9 cellular contexts compared by ENCODE assay signal in genomic region chr4:77073981-77074865, GRCh38. TPM values are rescaled to one million over a fixed set of nuclear protein-coding genes. Genes with fewer than 3 reads are reported as not detected.
A peak's percentile ranks its signal among the peaks of the same experiment; 100 is the strongest.
DNase-seq lines count a peak whose midpoint lies in the region; TF ChIP-seq lines count a peak whose summit lies in the region.
"Had no signal": no experiment of that assay in that cellular context is flagged by ENCODE, and none has a peak within 500 bp of the region (broad histone marks: within the 10 kb centered on the region; RNA-seq: fewer than 3 reads in every experiment).

No MANE protein-coding gene starts in this region.

- DNase-seq in NCI-H146 (lab: John Stamatoyannopoulos, UW) (peak; percentile 11), NCI-H146 treated with DMSO at 0.1 percent for 48 hours (lab: John Stamatoyannopoulos, UW; ENCODE audit: unreplicated experiment) (no peak), adrenal gland (no peak), kidney epithelial cell (ENCODE audit: low read depth) (no peak), tibial artery (no peak), KG1 (lab: John Stamatoyannopoulos, UW) (no peak), foreskin melanocyte (no peak), LoVo (ENCODE audit: low spot score) (no peak)
- DNase-seq: NCI-H1694 had no signal

- TF ChIP-seq CTCF in adrenal gland (IDR thresholded peaks at IDR 0.05) (no peak), kidney epithelial cell (IDR thresholded peaks at IDR 0.05; ENCODE audit: insufficient read depth, low read length, poor library complexity, severe bottlenecking) (no peak), tibial artery (IDR thresholded peaks at IDR 0.05) (no peak)

- H3K27ac ChIP-seq in adrenal gland: peak overlapping the region in 4 of 5 donors; percentile 96 to 99 (median 98)
- peak overlapping the region; percentile 96 to 100 for H3K27ac ChIP-seq in tibial artery

- H3K36me3 ChIP-seq in adrenal gland (replicated peaks in 1 of 2) (no peaks in the 10 kb centered on the region), kidney epithelial cell (ENCODE audit: control insufficient read depth, insufficient read depth, low read length) (no peaks in the 10 kb centered on the region), tibial artery (no peaks in the 10 kb centered on the region)

- H3K9me3 ChIP-seq in adrenal gland (replicated peaks in 1 of 3) (no peaks in the 10 kb centered on the region), tibial artery (no peaks in the 10 kb centered on the region)

- intact Hi-C loops in adrenal gland (cut with DNase I): no loop called here
- intact Hi-C loops in tibial artery (cut with DNase I; ENCODE audit: low total_unique reads): loop anchor here (10.0 kb wide), 1 partner anchor 319 kb away; no protein-coding TSS in a partner anchor

- no peak for TF ChIP-seq POLR2A in adrenal gland (IDR thresholded peaks at IDR 0.05)

- H3K4me3 ChIP-seq in adrenal gland (peak overlapping the region in 2 of 4 donors; percentile 86 to 87), kidney epithelial cell (ENCODE audit: low read depth, low read length) (peak overlapping the region; percentile 95), tibial artery (peak overlapping the region; percentile 77 to 100)

- peaks cover 8 to 61% of the 10 kb centered on the region in 2 donors for H3K4me1 ChIP-seq in adrenal gland (replicated peaks in 1 of 2)
- H3K4me1 ChIP-seq in tibial artery: peaks cover 0 to 55% (median 12%) of the 10 kb centered on the region in 4 donors

- WGBS in adrenal gland, 4 donors: 2 to 5% (median 4%) methylated on average over 12 of the region's 12 CpGs

- no peaks in the 10 kb centered on the region for H3K27me3 ChIP-seq in adrenal gland
- H3K27me3 ChIP-seq in kidney epithelial cell (ENCODE audit: control insufficient read depth, insufficient read depth, low read length): no peaks in the 10 kb centered on the region
- no peaks in the 10 kb centered on the region for H3K27me3 ChIP-seq in tibial artery

RNA-seq across cellular contexts. Expression of gene CCNI, which starts 1.6 kb away (rescaled TPM):
- total RNA-seq in adrenal gland (100 to 1,000 TPM; 114 to 261 (median 173) TPM), kidney epithelial cell (388 and 406 TPM in 2 replicates)
- polyA plus RNA-seq in adrenal gland: 100 to 1,000 TPM in 1 of 3 donors, 10 to 100 TPM in 2; 32.1 to 142 (median 54.6) TPM
